ENCODE assay signal across 13 cellular contexts in the genomic region with DNA sequence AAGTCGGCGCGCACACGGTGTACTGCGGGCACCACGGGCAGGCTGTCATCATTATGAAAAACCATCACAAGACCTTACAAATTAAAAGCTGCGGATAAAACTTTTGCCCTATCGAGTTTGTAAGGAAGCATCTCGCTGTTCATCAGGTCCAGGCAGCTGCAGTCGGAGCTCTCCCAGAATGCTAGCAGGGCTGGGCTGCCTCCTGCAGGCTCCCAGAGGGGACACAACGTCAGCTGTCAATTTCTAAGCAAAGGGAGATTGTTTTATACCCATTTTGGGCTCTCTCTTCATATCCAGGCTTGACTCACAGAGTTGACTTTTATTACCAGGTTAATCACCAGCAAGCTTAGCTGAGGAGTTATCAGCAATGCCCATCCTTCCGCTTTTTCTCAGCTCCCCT.
DNase-seq lines count a peak whose midpoint lies in the region; ATAC-seq and TF ChIP-seq lines count a peak whose summit lies in the region.
"Had no signal": no experiment of that assay in that cellular context is flagged by ENCODE, and none has a peak within 500 bp of the region (broad histone marks: within the 10 kb centered on the region; RNA-seq: fewer than 3 reads in every experiment).

No MANE protein-coding gene starts in this region.

- H3K4me3 ChIP-seq in WERI-Rb-1 (ENCODE audit: low read depth, low read length) = no peak overlapping the region
- H3K4me3 ChIP-seq in lower lobe of right lung = no peak overlapping the region
- H3K4me3 ChIP-seq: MG63, upper lobe of left lung had no signal

- no peak overlapping the region for H2BK15ac ChIP-seq in H9 (ENCODE audit: low read depth, low read length)

- H3K23ac ChIP-seq in H9 (ENCODE audit: insufficient read length, low read depth, low read length) = no peak overlapping the region

- H2BK120ac ChIP-seq in H9 (ENCODE audit: low read depth, low read length, poor library complexity, severe bottlenecking) = no peak overlapping the region

- peaks cover 7% of the 10 kb centered on the region for H3K27me3 Mint-ChIP-seq in H9 (ENCODE audit: low read depth)

- no CpG with 5 or more reads among the region's 12 CpGs for whole genome bisulfite sequencing in H9 (ENCODE audit: extremely low coverage, insufficient read length, low lambda C conversion rate)

- in situ Hi-C loops in KBM-7 (cut with MboI; ENCODE audit: low pct_unique_long_range_greater_than_20kb, low sequenced_read_pairs) = no loop called here

- peaks cover 15% of the 10 kb centered on the region in 2 experiments for H3K4me1 Mint-ChIP-seq in H9

- no peak for ATAC-seq in lower lobe of right lung
- ATAC-seq in HG03095 (IDR thresholded peaks at IDR 0.05; ENCODE audit: unreplicated experiment) = no peak
- ATAC-seq in GM21528 (IDR thresholded peaks at IDR 0.05; ENCODE audit: low FRiP score, unreplicated experiment) = no peak

- H3K27me3 ChIP-seq in H9 (ENCODE audit: insufficient read depth, low read length) = no peaks in the 10 kb centered on the region
- peaks cover 15% of the 10 kb centered on the region for H3K27me3 ChIP-seq in WERI-Rb-1 (ENCODE audit: insufficient read depth, low read depth, severe bottlenecking)
- peaks cover 42% of the 10 kb centered on the region for H3K27me3 ChIP-seq in lower lobe of right lung (ENCODE audit: low read depth)
- H3K27me3 ChIP-seq: upper lobe of left lung had no signal

- H3K27ac ChIP-seq in H9 (ENCODE audit: insufficient read length, low read depth, low read length) (no peak overlapping the region), WERI-Rb-1 (no peak overlapping the region), lower lobe of right lung (no peak overlapping the region)
- H3K27ac ChIP-seq: upper lobe of left lung had no signal

- intact Hi-C loops in lower lobe of right lung (cut with DNase I) = no loop called here

- H3K9ac ChIP-seq in H9 (ENCODE audit: extremely low read depth, insufficient read length, low read length) = no peak overlapping the region

- H3K79me1 ChIP-seq in H9 (ENCODE audit: insufficient read depth, low read depth, low read length, poor library complexity, severe bottlenecking) = no peaks in the 10 kb centered on the region

- no peaks in the 10 kb centered on the region for H3K36me3 Mint-ChIP-seq in H9 (ENCODE audit: insufficient read depth in 1 of 3, low read depth in 3 of 3)

- H4K20me1 ChIP-seq in H9 (ENCODE audit: control insufficient read depth, insufficient read depth, insufficient read length) = no peaks in the 10 kb centered on the region

- no peak overlapping the region for H3K4ac ChIP-seq in H9 (ENCODE audit: low read depth, low read length)

- no peak overlapping the region for H2AFZ ChIP-seq in H9 (ENCODE audit: low read length)

- H3K23me2 ChIP-seq in H9 (ENCODE audit: insufficient read length, low read depth, low read length, poor library complexity, severe bottlenecking) = no peaks in the 10 kb centered on the region

- no peak overlapping the region for H4K91ac ChIP-seq in H9 (ENCODE audit: insufficient read length, low read depth, low read length)

- no peak overlapping the region for H2BK20ac ChIP-seq in H9 (ENCODE audit: low read depth, low read length, poor library complexity, severe bottlenecking)

- H3K9me3 Mint-ChIP-seq in H9 = no peaks in the 10 kb centered on the region

- no peak overlapping the region for H3K56ac ChIP-seq in H9 (ENCODE audit: insufficient read length, low read depth, low read length)

- no peak overlapping the region for H3T11ph ChIP-seq in H9 (ENCODE audit: low read length)

- H3K14ac ChIP-seq in H9 (ENCODE audit: insufficient read depth, low read length) = no peak overlapping the region

- H3K4me1 ChIP-seq in H9 (ENCODE audit: insufficient read depth, low read length) = no peaks in the 10 kb centered on the region
- H3K4me1 ChIP-seq in lower lobe of right lung = no peaks in the 10 kb centered on the region
- H3K4me1 ChIP-seq: upper lobe of left lung had no signal

- H2BK5ac ChIP-seq in H9 (ENCODE audit: insufficient read length, low read length) = no peak overlapping the region

- no peaks in the 10 kb centered on the region; the same call in 1 of the 2 replicates for H3K79me2 ChIP-seq in H9 (ENCODE audit: insufficient read depth, low read length)

- H3K27ac Mint-ChIP-seq in H9 = no peak overlapping the region

- DNase-seq in Ammon's horn (ENCODE audit: low spot score) = peak; percentile 28
- peak; percentile 72 for DNase-seq in H9
- peak; percentile 27 for DNase-seq in WERI-Rb-1
- DNase-seq in left kidney (ENCODE audit: low read depth, low spot score) = peak; percentile 39
- DNase-seq in KBM-7 = no peak
- no peak for DNase-seq in lower lobe of right lung
- DNase-seq: activated CD4-positive, alpha-beta T cell treated with anti-CD3 and anti-CD28 coated beads, Interleukin-2, amount 50 U/mL, for 48 hours; dermis blood vessel endothelial cell; MG63; NCI-H226; upper lobe of left lung had no signal

- H2BK12ac ChIP-seq in H9 (ENCODE audit: insufficient read length, low read depth, low read length) = no peak overlapping the region

- peak; percentile 75 for TF ChIP-seq CTCF in H9 (conservative IDR thresholded peaks at IDR 0.05)
- peak; percentile 54 for TF ChIP-seq CTCF in WERI-Rb-1 (IDR thresholded peaks at IDR 0.05; ENCODE audit: low read depth, low read length)
- no peak for TF ChIP-seq CTCF in lower lobe of right lung (IDR thresholded peaks at IDR 0.05)

- no peak overlapping the region for H4K5ac ChIP-seq in H9 (ENCODE audit: insufficient read length, low read depth, low read length)

- H3K36me3 ChIP-seq in WERI-Rb-1 (no peaks in the 10 kb centered on the region), lower lobe of right lung (no peaks in the 10 kb centered on the region)
- H3K36me3 ChIP-seq: MG63, upper lobe of left lung had no signal

- H3K4me2 ChIP-seq in H9 (ENCODE audit: insufficient read depth, insufficient read length, low read length) = no peak overlapping the region

- no peak overlapping the region for H3K4me3 Mint-ChIP-seq in H9

- H3K9me3 ChIP-seq in H9 (ENCODE audit: control insufficient read depth, low read depth, low read length) = no peaks in the 10 kb centered on the region
- no peaks in the 10 kb centered on the region for H3K9me3 ChIP-seq in WERI-Rb-1 (ENCODE audit: severe bottlenecking)
- H3K9me3 ChIP-seq in lower lobe of right lung = no peaks in the 10 kb centered on the region
- H3K9me3 ChIP-seq: MG63, upper lobe of left lung had no signal

- H3K18ac ChIP-seq in H9 (ENCODE audit: insufficient read length, low read depth, low read length) = no peak overlapping the region

- no peak overlapping the region for H2AK5ac ChIP-seq in H9 (ENCODE audit: insufficient read length, low read length)

- no peak overlapping the region for H4K8ac ChIP-seq in H9 (replicated peaks; ENCODE audit: insufficient read length, low read depth, low read length)

Comparison
In these comparisons a context has a peak if more than half of its experiments do, and no peak if none do; other contexts are left out.
1. DNase-seq: peak in Ammon's horn (single experiment), H9 (single experiment), WERI-Rb-1 (single experiment) and left kidney (single experiment); none in KBM-7 (single experiment) and lower lobe of right lung (single experiment).